In genomic region chr12:2248901-2249381, GRCh38 we compare ENCODE assay signal across 8 cellular contexts.
DNase-seq lines count a peak whose midpoint lies in the region; ATAC-seq and TF ChIP-seq lines count a peak whose summit lies in the region.

No MANE protein-coding gene starts in this region.

- H3K27ac Mint-ChIP-seq in stimulated activated effector memory CD8-positive, alpha-beta T cell treated with anti-CD3 and anti-CD28 coated beads, Interleukin-12 subunit alpha, Interleukin-12 subunit beta, amount 100 ng/mL, for 72 hours, result no peak overlapping the region
- H3K27ac Mint-ChIP-seq in glutamatergic neuron (ENCODE audit: unreplicated experiment), result no peak overlapping the region

- H4K20me1 ChIP-seq in OCI-LY3 (ENCODE audit: insufficient read depth, low read length), result no peaks in the 10 kb centered on the region
- no peaks in the 10 kb centered on the region for H4K20me1 ChIP-seq in mammary epithelial cell (ENCODE audit: insufficient read depth, low read length)

- no peaks in the 10 kb centered on the region for H3K9me3 Mint-ChIP-seq in stimulated activated effector memory CD8-positive, alpha-beta T cell treated with anti-CD3 and anti-CD28 coated beads, Interleukin-12 subunit alpha, Interleukin-12 subunit beta, amount 100 ng/mL, for 72 hours
- peaks cover 2% of the 10 kb centered on the region for H3K9me3 Mint-ChIP-seq in glutamatergic neuron (ENCODE audit: unreplicated experiment)

- intact Hi-C loops in mammary epithelial cell (cut with micrococcal nuclease), result no loop called here

- H3K9me3 ChIP-seq in OCI-LY3 (ENCODE audit: insufficient read depth, low read length) (peaks cover 23% of the 10 kb centered on the region; the same call in 1 of the 2 replicates), mammary epithelial cell (replicated peaks; ENCODE audit: insufficient read depth, low read length) (no peaks in the 10 kb centered on the region)

- H3K27me3 Mint-ChIP-seq in glutamatergic neuron (ENCODE audit: unreplicated experiment), result no peaks in the 10 kb centered on the region

- H3K4me3 ChIP-seq in OCI-LY3 (ENCODE audit: low read length) (peak overlapping the region; percentile 15; the same call in 1 of the 2 replicates), mammary epithelial cell (replicated peaks in 1 of 3; ENCODE audit: insufficient read depth in 1 of 3, low read depth in 2 of 3, low read length in 3 of 3) (no peak overlapping the region)

- CTCF ChIA-PET in mammary epithelial cell (lab: Charles Lee; ENCODE audit: low non-redundant PET), result no interaction called here

- H3K9ac ChIP-seq in OCI-LY3 (ENCODE audit: low read length) (peak overlapping the region; percentile 50), mammary epithelial cell (ENCODE audit: insufficient read depth, low read length) (no peak overlapping the region)

- no peak overlapping the region; the same call in 1 of the 2 replicates for H2AFZ ChIP-seq in OCI-LY3 (ENCODE audit: low read depth, low read length)
- H2AFZ ChIP-seq in mammary epithelial cell (ENCODE audit: low read depth, low read length), result no peak overlapping the region

- TF ChIP-seq CTCF in OCI-LY3 (IDR thresholded peaks at IDR 0.05; ENCODE audit: low read depth, low read length) (no peak), glutamatergic neuron (IDR thresholded peaks at IDR 0.05; ENCODE audit: partially characterized antibody, unreplicated experiment) (no peak), mammary epithelial cell (conservative IDR thresholded peaks at IDR 0.05 in 1 of 2, IDR thresholded peaks at IDR 0.05 in 1 of 2; ENCODE audit: extremely low read depth in 1 of 2, insufficient read depth in 1 of 2, low read depth in 1 of 2, low read length in 2 of 2) (no peak)

- 66% methylated on average over 6 of the region's 8 CpGs for WGBS in mammary epithelial cell (ENCODE audit: low coverage, missing lambda C conversion rate)

- H3K4me2 ChIP-seq in OCI-LY3 (ENCODE audit: low read length), result peak overlapping the region; percentile 50
- H3K4me2 ChIP-seq in mammary epithelial cell (ENCODE audit: insufficient read depth, low read depth, low read length), result no peak overlapping the region

- peaks cover 37% of the 10 kb centered on the region for H3K4me1 ChIP-seq in OCI-LY3 (ENCODE audit: low read length)
- peaks cover 3% of the 10 kb centered on the region for H3K4me1 ChIP-seq in mammary epithelial cell (ENCODE audit: insufficient read depth, low read length)

- dilution Hi-C loops in mammary epithelial cell (cut with HindIII; ENCODE audit: low sequenced_read_pairs), result no loop called here

- no peaks in the 10 kb centered on the region for H3K36me3 ChIP-seq in OCI-LY3 (replicated peaks; ENCODE audit: low read depth, low read length)
- H3K36me3 ChIP-seq in mammary epithelial cell (ENCODE audit: insufficient read depth, low read length), result no peaks in the 10 kb centered on the region

- no TSS peak for BruUV-seq in mammary epithelial cell (replicated peaks; lab: Mats Ljungman, UMichigan)

- H3K4me3 Mint-ChIP-seq in stimulated activated effector memory CD8-positive, alpha-beta T cell treated with anti-CD3 and anti-CD28 coated beads, Interleukin-12 subunit alpha, Interleukin-12 subunit beta, amount 100 ng/mL, for 72 hours, result no peak overlapping the region
- no peak overlapping the region for H3K4me3 Mint-ChIP-seq in glutamatergic neuron (ENCODE audit: unreplicated experiment)

- in situ Hi-C loops in mammary epithelial cell (cut with MboI; ENCODE audit: low sequenced_read_pairs in 2 of 2), result no loop called here

- peak; percentile 26 for DNase-seq in NCI-H2171 treated with DMSO at 0.1 percent for 48 hours (lab: John Stamatoyannopoulos, UW)
- no peak for DNase-seq in NCI-H2171 (lab: John Stamatoyannopoulos, UW)
- no peak for DNase-seq in stimulated activated effector memory CD8-positive, alpha-beta T cell treated with anti-CD3 and anti-CD28 coated beads, Interleukin-12 subunit alpha, Interleukin-12 subunit beta, amount 100 ng/mL, for 72 hours (ENCODE audit: low spot score in 2 of 2)
- no peak for DNase-seq in glutamatergic neuron
- no peak for DNase-seq in mammary epithelial cell

- no peaks in the 10 kb centered on the region for H3K79me2 ChIP-seq in OCI-LY3 (ENCODE audit: low read length)
- no peaks in the 10 kb centered on the region for H3K79me2 ChIP-seq in mammary epithelial cell (ENCODE audit: insufficient read depth, low read length)

- peak; percentile 81 for ATAC-seq in HG03060 (IDR thresholded peaks at IDR 0.05; ENCODE audit: low read depth, unreplicated experiment)
- peak; percentile 57 for ATAC-seq in stimulated activated effector memory CD8-positive, alpha-beta T cell treated with anti-CD3 and anti-CD28 coated beads, Interleukin-12 subunit alpha, Interleukin-12 subunit beta, amount 100 ng/mL, for 72 hours
- ATAC-seq in GM19467 (IDR thresholded peaks at IDR 0.05; ENCODE audit: unreplicated experiment), result no peak

- H3K27me3 ChIP-seq in OCI-LY3 (ENCODE audit: low read depth, low read length), result no peaks in the 10 kb centered on the region
- no peaks in the 10 kb centered on the region for H3K27me3 ChIP-seq in mammary epithelial cell (ENCODE audit: insufficient read depth, low read length)

- no peaks in the 10 kb centered on the region for H3K4me1 Mint-ChIP-seq in stimulated activated effector memory CD8-positive, alpha-beta T cell treated with anti-CD3 and anti-CD28 coated beads, Interleukin-12 subunit alpha, Interleukin-12 subunit beta, amount 100 ng/mL, for 72 hours
- peaks cover 29% of the 10 kb centered on the region for H3K4me1 Mint-ChIP-seq in glutamatergic neuron (ENCODE audit: low read depth, unreplicated experiment)

- H3K27ac ChIP-seq in OCI-LY3 (ENCODE audit: low read length), result peak overlapping the region; percentile 74
- H3K27ac ChIP-seq in mammary epithelial cell (ENCODE audit: insufficient read depth, low read depth, low read length), result no peak overlapping the region

- H3K36me3 Mint-ChIP-seq in stimulated activated effector memory CD8-positive, alpha-beta T cell treated with anti-CD3 and anti-CD28 coated beads, Interleukin-12 subunit alpha, Interleukin-12 subunit beta, amount 100 ng/mL, for 72 hours, result no peaks in the 10 kb centered on the region
- H3K36me3 Mint-ChIP-seq in glutamatergic neuron (ENCODE audit: unreplicated experiment), result peaks cover 4% of the 10 kb centered on the region
